Comparison of ENCODE assay signal across 8 cellular contexts in genomic region chr1:205458777-205459566, GRCh38. TPM values are rescaled to one million over a fixed set of nuclear protein-coding genes. Genes with fewer than 3 reads are reported as not detected.
A peak's percentile ranks its signal among the peaks of the same experiment; 100 is the strongest.
DNase-seq lines count a peak whose midpoint lies in the region; ATAC-seq and TF ChIP-seq lines count a peak whose summit lies in the region.

No MANE protein-coding gene starts in this region.

- peaks cover 10% of the 10 kb centered on the region for H3K4me1 Mint-ChIP-seq in activated CD4-positive, alpha-beta T cell treated with anti-CD3 and anti-CD28 coated beads, Interleukin-2, amount 10 ng/mL, durations not matched to agents 7 days and 5 days

- H3K27ac Mint-ChIP-seq in activated CD4-positive, alpha-beta T cell treated with anti-CD3 and anti-CD28 coated beads, Interleukin-2, amount 10 ng/mL, durations not matched to agents 7 days and 5 days, result no peak overlapping the region

- DNase-seq in ACHN (peak; percentile 69), HEK293T (ENCODE audit: extremely low spot score) (peak; percentile 65), left ventricle myocardium superior (no peak), NCI-H1930 (lab: John Stamatoyannopoulos, UW) (no peak), psoas muscle (no peak)
- peak; percentile 49 for DNase-seq in activated CD4-positive, alpha-beta T cell treated with anti-CD3 and anti-CD28 coated beads, Interleukin-2, amount 10 ng/mL, durations not matched to agents 7 days and 5 days

- WGBS in psoas muscle, 3 donors, result 35 to 44% (median 38%) methylated on average over 6 of the region's 6 CpGs

- H3K9me3 Mint-ChIP-seq in activated CD4-positive, alpha-beta T cell treated with anti-CD3 and anti-CD28 coated beads, Interleukin-2, amount 10 ng/mL, durations not matched to agents 7 days and 5 days, result no peaks in the 10 kb centered on the region

- intact Hi-C loops in left ventricle myocardium superior (cut with micrococcal nuclease), result no loop called here
- intact Hi-C loops in psoas muscle (cut with DNase I), result no loop called here

- H3K36me3 Mint-ChIP-seq in activated CD4-positive, alpha-beta T cell treated with anti-CD3 and anti-CD28 coated beads, Interleukin-2, amount 10 ng/mL, durations not matched to agents 7 days and 5 days (ENCODE audit: low read depth), result no peaks in the 10 kb centered on the region

- H3K4me3 Mint-ChIP-seq in activated CD4-positive, alpha-beta T cell treated with anti-CD3 and anti-CD28 coated beads, Interleukin-2, amount 10 ng/mL, durations not matched to agents 7 days and 5 days, result no peak overlapping the region

- H3K4me3 ChIP-seq in psoas muscle, result no peak overlapping the region

- no peaks in the 10 kb centered on the region for H3K36me3 ChIP-seq in psoas muscle (ENCODE audit: insufficient read depth in 1 of 2, low read depth in 1 of 2)

- in situ Hi-C loops in ACHN (cut with HindIII; ENCODE audit: low pct_ligation_motif_present, low pct_unique_long_range_greater_than_20kb, low sequenced_read_pairs), result no loop called here

- TF ChIP-seq CTCF in psoas muscle (IDR thresholded peaks at IDR 0.05), result no peak

- ATAC-seq in left ventricle myocardium superior, result peak; percentile 62
- ATAC-seq in psoas muscle, result no peak
- no peak for ATAC-seq in GM19455 (IDR thresholded peaks at IDR 0.05; ENCODE audit: unreplicated experiment)
- ATAC-seq in GM18868 (IDR thresholded peaks at IDR 0.05; ENCODE audit: unreplicated experiment), result no peak

- POLR2A ChIA-PET in HEK293T (lab: Yijun Ruan, JAX), result no interaction called here
- POLR2A ChIA-PET in activated CD4-positive, alpha-beta T cell treated with anti-CD3 and anti-CD28 coated beads, Interleukin-2, amount 10 ng/mL, durations not matched to agents 7 days and 5 days (lab: Charles Lee), result no interaction called here

- peaks cover 0 to 77% (median 33%) of the 10 kb centered on the region in 3 donors for H3K27me3 ChIP-seq in psoas muscle (ENCODE audit: insufficient read depth in 3 of 3, low read length in 2 of 3)

- H3K9me3 ChIP-seq in psoas muscle, result no peaks in the 10 kb centered on the region

- H3K27ac ChIP-seq in psoas muscle, result no peak overlapping the region

- CTCF ChIA-PET in HEK293T (lab: Yijun Ruan, JAX), result interaction anchor here (0.7 kb wide), 1 partner anchor 20 kb away, joined by 3 read pairs; no protein-coding TSS in a partner anchor
- CTCF ChIA-PET in activated CD4-positive, alpha-beta T cell treated with anti-CD3 and anti-CD28 coated beads, Interleukin-2, amount 10 ng/mL, durations not matched to agents 7 days and 5 days (lab: Charles Lee), result interaction anchor here (0.7 to 1.1 kb wide), 3 partner anchors 14 to 28 kb away, joined by 3 to 4 read pairs (median 3); no protein-coding TSS in a partner anchor

- H3K4me1 ChIP-seq in psoas muscle, result peaks cover 12% of the 10 kb centered on the region

- peaks cover 58% of the 10 kb centered on the region for H3K27me3 Mint-ChIP-seq in activated CD4-positive, alpha-beta T cell treated with anti-CD3 and anti-CD28 coated beads, Interleukin-2, amount 10 ng/mL, durations not matched to agents 7 days and 5 days

TF ChIP-seq in HEK293T, 16 proteins besides CTCF, POLR2A, EP300 and RAD21:
- TF ChIP-seq CTBP1 (IDR thresholded peaks at IDR 0.05; ENCODE audit: borderline replicate concordance) (no peak), PKNOX1 (IDR thresholded peaks at IDR 0.05) (no peak), BHLHE40 (IDR thresholded peaks at IDR 0.05; ENCODE audit: borderline replicate concordance) (no peak), FOXK2 (IDR thresholded peaks at IDR 0.05) (no peak), L3MBTL2 (conservative IDR thresholded peaks at IDR 0.05) (no peak), ARNT (IDR thresholded peaks at IDR 0.05) (no peak), FOXM1 (IDR thresholded peaks at IDR 0.05; ENCODE audit: borderline replicate concordance) (no peak), SP1 (IDR thresholded peaks at IDR 0.05) (no peak), FOXA1 (IDR thresholded peaks at IDR 0.05) (no peak), LEF1 (IDR thresholded peaks at IDR 0.05; ENCODE audit: borderline replicate concordance) (no peak), SUZ12 (IDR thresholded peaks at IDR 0.05) (no peak), HDGF (IDR thresholded peaks at IDR 0.05; ENCODE audit: borderline replicate concordance) (no peak), ZNF384 (IDR thresholded peaks at IDR 0.05) (no peak), ELF4 (IDR thresholded peaks at IDR 0.05) (no peak), NFRKB (IDR thresholded peaks at IDR 0.05) (no peak), TARDBP (IDR thresholded peaks at IDR 0.05) (no peak)

RNA-seq across cellular contexts. Expression of gene BLACAT1, which starts 3.1 kb away (rescaled TPM):
- under 1 TPM; 0.20 to 0.23 TPM for total RNA-seq in activated CD4-positive, alpha-beta T cell treated with anti-CD3 and anti-CD28 coated beads, Interleukin-2, amount 10 ng/mL, durations not matched to agents 7 days and 5 days
- not detected for total RNA-seq in left ventricle myocardium superior
- total RNA-seq in psoas muscle, result not detected
- polyA plus RNA-seq in psoas muscle, result not detected

RNA-seq across cellular contexts. Expression of gene LEMD1, which starts 37.1 kb away (rescaled TPM):
- total RNA-seq in activated CD4-positive, alpha-beta T cell treated with anti-CD3 and anti-CD28 coated beads, Interleukin-2, amount 10 ng/mL, durations not matched to agents 7 days and 5 days, result under 1 TPM; 0.52 to 0.64 TPM
- not detected for total RNA-seq in left ventricle myocardium superior
- total RNA-seq in psoas muscle, result not detected
- not detected for polyA plus RNA-seq in psoas muscle

RNA-seq across cellular contexts. Expression of gene CDK18, which starts 45.5 kb away (rescaled TPM):
- 1 to 10 TPM; 2.9 to 3.5 TPM for total RNA-seq in activated CD4-positive, alpha-beta T cell treated with anti-CD3 and anti-CD28 coated beads, Interleukin-2, amount 10 ng/mL, durations not matched to agents 7 days and 5 days
- 209 TPM for total RNA-seq in left ventricle myocardium superior
- total RNA-seq in psoas muscle, result 10 to 100 TPM in 1 of 4 donors, 1 to 10 TPM in 3; 3.9 to 11.9 (median 6.0) TPM
- polyA plus RNA-seq in psoas muscle, result 1 to 10 TPM; 1.5 to 2.1 (median 1.6) TPM

Comparison
In these comparisons a context has a peak if more than half of its experiments do, and no peak if none do; other contexts are left out.
1. DNase-seq: peak in ACHN (single experiment), HEK293T (single experiment) and activated CD4-positive, alpha-beta T cell treated with anti-CD3 and anti-CD28 coated beads, Interleukin-2, amount 10 ng/mL, durations not matched to agents 7 days and 5 days (single experiment); none in left ventricle myocardium superior (single experiment), NCI-H1930 (0 of 2) and psoas muscle (0 of 2).
2. RNA of gene CDK18, which starts 45.5 kb away (total RNA-seq): 209 TPM in left ventricle myocardium superior (single experiment); 3.9 to 11.9 TPM in psoas muscle and 2.9 to 3.5 TPM in activated CD4-positive, alpha-beta T cell treated with anti-CD3 and anti-CD28 coated beads, Interleukin-2, amount 10 ng/mL, durations not matched to agents 7 days and 5 days; every median in the first group is over 10 times any median in the second.